12 cellular contexts compared by ENCODE assay signal in the genomic region with DNA sequence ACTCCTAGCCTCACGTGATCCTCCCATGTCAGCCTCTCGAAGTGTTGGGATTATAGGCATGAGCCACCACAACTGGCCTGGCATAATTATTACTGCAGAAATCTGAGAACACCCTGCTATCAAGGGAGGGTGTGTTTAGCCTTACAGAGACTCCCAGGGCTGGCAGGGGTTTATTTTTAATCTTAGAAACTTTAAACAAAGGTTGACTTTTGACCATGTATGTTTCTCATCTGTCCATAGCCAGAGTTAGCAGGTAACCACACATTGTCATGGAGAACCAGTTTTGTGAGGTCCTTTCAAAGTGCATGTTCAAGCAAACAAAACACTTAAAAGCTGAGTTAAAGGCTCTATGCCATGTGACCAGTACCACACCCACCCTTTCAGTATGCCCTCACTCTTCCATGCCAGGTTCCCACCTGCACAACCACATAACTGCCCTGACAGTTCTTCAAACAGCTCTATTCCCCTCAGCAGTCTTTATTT. TPM values are rescaled to one million over a fixed set of nuclear protein-coding genes. Genes with fewer than 3 reads are reported as not detected.
DNase-seq lines count a peak whose midpoint lies in the region; ATAC-seq and TF ChIP-seq lines count a peak whose summit lies in the region.
"Had no signal": no experiment of that assay in that cellular context is flagged by ENCODE, and none has a peak within 500 bp of the region (broad histone marks: within the 10 kb centered on the region; RNA-seq: fewer than 3 reads in every experiment).

No MANE protein-coding gene starts in this region.

- H3K9me3 Mint-ChIP-seq in activated T-cell treated with anti-CD3 and anti-CD28 coated beads, Interleukin-2, amount 50 U/mL, for 72 hours, result no peaks in the 10 kb centered on the region
- no peaks in the 10 kb centered on the region for H3K9me3 Mint-ChIP-seq in activated T-cell treated with anti-CD3 and anti-CD28 coated beads, Interleukin-2, amount 50 U/mL, for 4 hours

- peak overlapping the region; percentile 87 for H3K27ac Mint-ChIP-seq in activated T-cell treated with anti-CD3 and anti-CD28 coated beads, Interleukin-2, amount 50 U/mL, for 72 hours

- H3K4me1 ChIP-seq in esophagus squamous epithelium (peaks cover 21 to 100% (median 40%) of the 10 kb centered on the region in 3 donors), stomach (peaks cover 59 to 99% (median 86%) of the 10 kb centered on the region in 4 donors)

- H3K27me3 ChIP-seq in esophagus squamous epithelium, result no peaks in the 10 kb centered on the region
- H3K27me3 ChIP-seq in stomach, result no peaks in the 10 kb centered on the region

- H3K4me3 Mint-ChIP-seq in activated T-cell treated with anti-CD3 and anti-CD28 coated beads, Interleukin-2, amount 50 U/mL, for 72 hours, result peak overlapping the region; percentile 65 to 71
- H3K4me3 Mint-ChIP-seq in activated T-cell treated with anti-CD3 and anti-CD28 coated beads, Interleukin-2, amount 50 U/mL, for 4 hours, result no peak overlapping the region

- H3K4me1 Mint-ChIP-seq in activated T-cell treated with anti-CD3 and anti-CD28 coated beads, Interleukin-2, amount 50 U/mL, for 72 hours (ENCODE audit: low read depth), result peaks cover 98% of the 10 kb centered on the region
- peaks cover 81% of the 10 kb centered on the region for H3K4me1 Mint-ChIP-seq in activated T-cell treated with anti-CD3 and anti-CD28 coated beads, Interleukin-2, amount 50 U/mL, for 4 hours (ENCODE audit: low read depth)

- 11 to 20% methylated on average over 2 of the region's 2 CpGs for WGBS in esophagus squamous epithelium, 2 donors
- WGBS in stomach, 5 donors, result 21 to 61% (median 33%) methylated on average over 2 of the region's 2 CpGs

- no peak for TF ChIP-seq POLR2A in esophagus squamous epithelium (IDR thresholded peaks at IDR 0.05)
- TF ChIP-seq POLR2A in stomach (IDR thresholded peaks at IDR 0.05), result no peak

- no peak for TF ChIP-seq EP300 in stomach (IDR thresholded peaks at IDR 0.05)

- no peak for TF ChIP-seq CTCF in esophagus squamous epithelium (IDR thresholded peaks at IDR 0.05)
- no peak for TF ChIP-seq CTCF in stomach (IDR thresholded peaks at IDR 0.05)

- intact Hi-C loops in esophagus squamous epithelium (cut with DNase I) (no loop called here), stomach (cut with DNase I; ENCODE audit: low total_unique reads) (no loop called here)

- H3K4me3 ChIP-seq in esophagus squamous epithelium (no peak overlapping the region), stomach (no peak overlapping the region)

- H3K27me3 Mint-ChIP-seq in activated T-cell treated with anti-CD3 and anti-CD28 coated beads, Interleukin-2, amount 50 U/mL, for 72 hours (ENCODE audit: low read depth), result no peaks in the 10 kb centered on the region
- no peaks in the 10 kb centered on the region for H3K27me3 Mint-ChIP-seq in activated T-cell treated with anti-CD3 and anti-CD28 coated beads, Interleukin-2, amount 50 U/mL, for 4 hours (ENCODE audit: low read depth)

- H3K36me3 Mint-ChIP-seq in activated T-cell treated with anti-CD3 and anti-CD28 coated beads, Interleukin-2, amount 50 U/mL, for 72 hours (ENCODE audit: insufficient read depth in 2 of 2), result peaks cover 18 to 51% of the 10 kb centered on the region in 2 donors
- H3K36me3 Mint-ChIP-seq in activated T-cell treated with anti-CD3 and anti-CD28 coated beads, Interleukin-2, amount 50 U/mL, for 4 hours (ENCODE audit: insufficient read depth), result peaks cover 45% of the 10 kb centered on the region

- ATAC-seq in activated T-cell treated with anti-CD3 and anti-CD28 coated beads, Interleukin-2, amount 50 U/mL, for 72 hours (replicated peaks in 1 of 2), result no peak
- ATAC-seq in activated T-cell treated with anti-CD3 and anti-CD28 coated beads, Interleukin-2, amount 50 U/mL, for 4 hours, result no peak
- ATAC-seq in GM19351 (IDR thresholded peaks at IDR 0.05; ENCODE audit: unreplicated experiment), result no peak

- H3K36me3 ChIP-seq in esophagus squamous epithelium (peaks cover 0 to 23% (median 0%) of the 10 kb centered on the region in 3 donors), stomach (peaks cover 0 to 8% (median 2%) of the 10 kb centered on the region in 4 donors)

- no peak for DNase-seq in activated T-cell treated with anti-CD3 and anti-CD28 coated beads, Interleukin-2, amount 50 U/mL, for 72 hours
- DNase-seq in activated T-cell treated with anti-CD3 and anti-CD28 coated beads, Interleukin-2, amount 50 U/mL, for 4 hours, result no peak
- DNase-seq in NCI-H345 treated with DMSO at 0.1 percent for 48 hours (lab: John Stamatoyannopoulos, UW; ENCODE audit: unreplicated experiment) (peak; percentile 18), esophagus squamous epithelium (lab: John Stamatoyannopoulos, UW) (no peak), stomach (peak; percentile 65), COLO829 (ENCODE audit: low spot score) (no peak), NCI-H446 (lab: John Stamatoyannopoulos, UW) (no peak)
- DNase-seq: cortex of kidney had no signal

- no peaks in the 10 kb centered on the region for H3K9me3 ChIP-seq in esophagus squamous epithelium
- no peaks in the 10 kb centered on the region for H3K9me3 ChIP-seq in stomach

- H3K27ac ChIP-seq in esophagus squamous epithelium, result peak overlapping the region; percentile 73 to 90 (median 83)
- peak overlapping the region; percentile 70 to 81 (median 78) for H3K27ac ChIP-seq in stomach

RNA-seq across cellular contexts. Expression of a gene that starts 11.1 kb away (rescaled TPM):
- total RNA-seq in activated T-cell treated with anti-CD3 and anti-CD28 coated beads, Interleukin-2, amount 50 U/mL, for 72 hours, result 100 to 1,000 TPM in 1 of 2 donors, 10 to 100 TPM in 1; 91.2 to 124 TPM
- total RNA-seq in activated T-cell treated with anti-CD3 and anti-CD28 coated beads, Interleukin-2, amount 50 U/mL, for 4 hours, result 100 to 1,000 TPM; 136 to 146 (median 141) TPM
- 10 to 100 TPM; 39.4 to 74.8 (median 51.8) TPM for total RNA-seq in esophagus squamous epithelium
- 10 to 100 TPM; 13.8 to 36.6 (median 26.6) TPM for total RNA-seq in stomach
- 10 to 100 TPM; 14.9 to 18.6 (median 17.2) TPM for polyA plus RNA-seq in stomach

RNA-seq across cellular contexts. Expression of a gene that starts 48.1 kb away (rescaled TPM):
- total RNA-seq in activated T-cell treated with anti-CD3 and anti-CD28 coated beads, Interleukin-2, amount 50 U/mL, for 72 hours, result under 1 TPM in 1 of 2 donors, not detected in 1; 0.19 TPM
- total RNA-seq in activated T-cell treated with anti-CD3 and anti-CD28 coated beads, Interleukin-2, amount 50 U/mL, for 4 hours, result not detected
- not detected for total RNA-seq in esophagus squamous epithelium
- under 1 TPM in 1 of 5 donors, not detected in 4; 0.37 TPM for total RNA-seq in stomach
- not detected for polyA plus RNA-seq in stomach
- total RNA-seq: NCI-H460; T-helper 2 cell treated with Interferon-gamma antibody and Interleukin-4, amounts not matched to agents 100 ng/mL and 5 ng/mL, for 36 hours had no signal
- polyA plus RNA-seq: BJ had no signal

Comparison
In these comparisons a context has a peak if more than half of its experiments do, and no peak if none do; other contexts are left out.
1. DNase-seq: peak in NCI-H345 treated with DMSO at 0.1 percent for 48 hours (single experiment) and stomach (single experiment); none in activated T-cell treated with anti-CD3 and anti-CD28 coated beads, Interleukin-2, amount 50 U/mL, for 72 hours (0 of 2), activated T-cell treated with anti-CD3 and anti-CD28 coated beads, Interleukin-2, amount 50 U/mL, for 4 hours (single experiment), esophagus squamous epithelium (single experiment), COLO829 (single experiment) and NCI-H446 (0 of 2).